8 cellular contexts compared by ENCODE assay signal in genomic region chr15:49045691-49046112, GRCh38. TPM values are rescaled to one million over a fixed set of nuclear protein-coding genes. Genes with fewer than 3 reads are reported as not detected.
A peak's percentile ranks its signal among the peaks of the same experiment; 100 is the strongest.
DNase-seq lines count a peak whose midpoint lies in the region; ATAC-seq and TF ChIP-seq lines count a peak whose summit lies in the region.

No MANE protein-coding gene starts in this region.

- in situ Hi-C loops in astrocyte of the cerebellum (cut with HindIII; ENCODE audit: low sequenced_read_pairs), result no loop called here

- H3K27me3 Mint-ChIP-seq in stimulated activated naive CD8-positive, alpha-beta T cell treated with anti-CD3 and anti-CD28 coated beads, Interleukin-15, Interleukin-2, amounts not matched to agents 100 ng/mL and 50 ng/mL, for 24 hours, result no peaks in the 10 kb centered on the region
- peaks cover 1% of the 10 kb centered on the region for H3K27me3 Mint-ChIP-seq in HFFc6 (ENCODE audit: insufficient read depth)

- no peaks in the 10 kb centered on the region for H3K9me3 ChIP-seq in iPS-18a (ENCODE audit: control insufficient read depth, low read depth, low read length)

- H3K36me3 ChIP-seq in iPS-18a (ENCODE audit: control insufficient read depth, low read depth, low read length), result no peaks in the 10 kb centered on the region

- TF ChIP-seq CTCF in HFFc6 (IDR thresholded peaks at IDR 0.05) (no peak), astrocyte of the cerebellum (IDR thresholded peaks at IDR 0.05; ENCODE audit: low read depth, low read length, missing control alignments) (no peak)

- H3K4me3 ChIP-seq in astrocyte of the cerebellum (ENCODE audit: low read depth, low read length) (peak overlapping the region; percentile 84), iPS-18a (ENCODE audit: low read length) (peak overlapping the region; percentile 89), skeletal muscle cell (ENCODE audit: low read depth, low read length) (peak overlapping the region; percentile 94)

- H3K36me3 Mint-ChIP-seq in stimulated activated naive CD8-positive, alpha-beta T cell treated with anti-CD3 and anti-CD28 coated beads, Interleukin-15, Interleukin-2, amounts not matched to agents 100 ng/mL and 50 ng/mL, for 24 hours (ENCODE audit: low read depth), result peaks cover 11% of the 10 kb centered on the region
- peaks cover 14% of the 10 kb centered on the region; the same call in 1 of the 2 replicates for H3K36me3 Mint-ChIP-seq in HFFc6 (ENCODE audit: low read depth)

- H3K4me1 Mint-ChIP-seq in stimulated activated naive CD8-positive, alpha-beta T cell treated with anti-CD3 and anti-CD28 coated beads, Interleukin-15, Interleukin-2, amounts not matched to agents 100 ng/mL and 50 ng/mL, for 24 hours (ENCODE audit: low read depth), result peaks cover 38% of the 10 kb centered on the region
- peaks cover 32% of the 10 kb centered on the region for H3K4me1 Mint-ChIP-seq in HFFc6 (ENCODE audit: low read depth)

- peak overlapping the region; percentile 81 for H3K27ac ChIP-seq in iPS-18a (ENCODE audit: low read length)

- no peak for DNase-seq in stimulated activated naive CD8-positive, alpha-beta T cell treated with anti-CD3 and anti-CD28 coated beads, Interleukin-15, Interleukin-2, amounts not matched to agents 100 U/mL and 50 U/mL, for 24 hours
- DNase-seq in HFFc6 (peak; percentile 9), NAMALWA (ENCODE audit: low spot score) (peak; percentile 78), astrocyte of the cerebellum (ENCODE audit: low read depth) (peak; percentile 23), skeletal muscle cell (ENCODE audit: low read depth) (no peak), NCI-H1930 (lab: John Stamatoyannopoulos, UW) (no peak)

- peak overlapping the region; percentile 94 for H3K4me3 Mint-ChIP-seq in stimulated activated naive CD8-positive, alpha-beta T cell treated with anti-CD3 and anti-CD28 coated beads, Interleukin-15, Interleukin-2, amounts not matched to agents 100 ng/mL and 50 ng/mL, for 24 hours
- peak overlapping the region; percentile 99 for H3K4me3 Mint-ChIP-seq in HFFc6

- peak overlapping the region; percentile 80 for H3K9ac ChIP-seq in iPS-18a (ENCODE audit: low read length)

- H3K27me3 ChIP-seq in iPS-18a (ENCODE audit: control insufficient read depth, insufficient read depth, low read length), result no peaks in the 10 kb centered on the region

- no peaks in the 10 kb centered on the region for H3K9me3 Mint-ChIP-seq in stimulated activated naive CD8-positive, alpha-beta T cell treated with anti-CD3 and anti-CD28 coated beads, Interleukin-15, Interleukin-2, amounts not matched to agents 100 ng/mL and 50 ng/mL, for 24 hours
- no peaks in the 10 kb centered on the region for H3K9me3 Mint-ChIP-seq in HFFc6

- peaks cover 19% of the 10 kb centered on the region for H3K4me1 ChIP-seq in iPS-18a (ENCODE audit: control insufficient read depth, low read depth, low read length)

- peak overlapping the region; percentile 82 for H3K27ac Mint-ChIP-seq in stimulated activated naive CD8-positive, alpha-beta T cell treated with anti-CD3 and anti-CD28 coated beads, Interleukin-15, Interleukin-2, amounts not matched to agents 100 ng/mL and 50 ng/mL, for 24 hours
- H3K27ac Mint-ChIP-seq in HFFc6, result peak overlapping the region; percentile 93

- no peak for ATAC-seq in stimulated activated naive CD8-positive, alpha-beta T cell treated with anti-CD3 and anti-CD28 coated beads, Interleukin-15, Interleukin-2, amounts not matched to agents 100 U/mL and 50 U/mL, for 24 hours

RNA-seq across cellular contexts. Expression of gene SECISBP2L, which starts 0.5 kb away (rescaled TPM):
- 10 to 100 TPM; 46.2 to 57.6 (median 54.7) TPM for total RNA-seq in HFFc6 (2021; fragmentation: NEBNext Ultra II Directional; extraction: Animal tissue kit (Norgen Biotek cat#: 25700))

Comparison
In these comparisons a context has a peak if more than half of its experiments do, and no peak if none do; other contexts are left out.
1. DNase-seq: peak in HFFc6 (single experiment), NAMALWA (single experiment) and astrocyte of the cerebellum (single experiment); none in stimulated activated naive CD8-positive, alpha-beta T cell treated with anti-CD3 and anti-CD28 coated beads, Interleukin-15, Interleukin-2, amounts not matched to agents 100 U/mL and 50 U/mL, for 24 hours (single experiment), skeletal muscle cell (single experiment) and NCI-H1930 (0 of 2).
2. Peak in every context shown above with its lines, with median percentiles within 50 percentile points of each other: H3K4me3 ChIP-seq.